1 cellular context compared by ENCODE assay signal in genomic region chr21:46635324-46636180, GRCh38.
TF ChIP-seq lines count a peak whose summit lies in the region.

PRMT2 (plus strand) TSS chr21:46635674; CDS start chr21:46636952, 1,278 bp downstream.

TF ChIP-seq in K562, 482 proteins besides CTCF, POLR2A, EP300 and RAD21 (continued from another document and continues in another):
- TF ChIP-seq MBD1 (CRISPR knock-in tag; IDR thresholded peaks at IDR 0.05), result no peak
- peak; percentile 34 for TF ChIP-seq CREB1 (IDR thresholded peaks at IDR 0.05)
- peak; percentile 50 for TF ChIP-seq CREB1 (CRISPR knock-in tag; IDR thresholded peaks at IDR 0.05)
- TF ChIP-seq E2F8 (IDR thresholded peaks at IDR 0.05; ENCODE audit: low read depth, partially characterized antibody), result peak; percentile 63
- TF ChIP-seq THRB (CRISPR knock-in tag; conservative IDR thresholded peaks at IDR 0.05), result peak; percentile 46; the same call in 1 of the 2 replicates
- peak; percentile 46; the same call in 1 of the 2 replicates for TF ChIP-seq ZNF143 (CRISPR knock-in tag; IDR thresholded peaks at IDR 0.05)
- TF ChIP-seq ZNF644 (tag; IDR thresholded peaks at IDR 0.05; ENCODE audit: low read depth), result no peak
- peak; percentile 76 for TF ChIP-seq CCNT2 (IDR thresholded peaks at IDR 0.05; ENCODE audit: borderline replicate concordance, extremely low read depth, insufficient read length, low read depth, low read length)
- peak; percentile 63 for TF ChIP-seq MYC (IDR thresholded peaks at IDR 0.05; ENCODE audit: low read depth, low read length)
- peak; percentile 83; the same call in 1 of the 2 replicates for TF ChIP-seq MYC (CRISPR knock-in tag; IDR thresholded peaks at IDR 0.05; ENCODE audit: borderline replicate concordance, low read depth)
- TF ChIP-seq FOXK2 (conservative IDR thresholded peaks at IDR 0.05 in 1 of 2, IDR thresholded peaks at IDR 0.05 in 1 of 2; ENCODE audit: low read depth in 2 of 2), result peak; percentile 5 to 15; a peak in 1 of 4 replicates
- no peak for TF ChIP-seq RFX1 (IDR thresholded peaks at IDR 0.05)
- peak; percentile 94 for TF ChIP-seq POLR2AphosphoS5 (IDR thresholded peaks at IDR 0.05; ENCODE audit: control insufficient read depth, insufficient read depth, low read depth, low read length)
- peak; percentile 87 for TF ChIP-seq GATAD2A (IDR thresholded peaks at IDR 0.05)
- 0 out of 2 replicates have a peak, but pooled peaks have one; percentile 19 for TF ChIP-seq ATF1 (CRISPR knock-in tag; IDR thresholded peaks at IDR 0.05)
- peak; percentile 77 for TF ChIP-seq ATF1 (tag; IDR thresholded peaks at IDR 0.05)
- 0 out of 2 replicates have a peak, but pooled peaks have one; percentile 38 for TF ChIP-seq ZNF133 (CRISPR knock-in tag; IDR thresholded peaks at IDR 0.05)
- no peak for TF ChIP-seq EHMT2 (IDR thresholded peaks at IDR 0.05)
- no peak for TF ChIP-seq ELF4 (CRISPR knock-in tag; IDR thresholded peaks at IDR 0.05)
- TF ChIP-seq HMGXB4 (CRISPR knock-in tag; IDR thresholded peaks at IDR 0.05), result peak; percentile 72; the same call in 1 of the 2 replicates
- TF ChIP-seq THAP7 (CRISPR knock-in tag; IDR thresholded peaks at IDR 0.05), result peak; percentile 89; the same call in 1 of the 2 replicates
- 0 out of 4 replicates have a peak, but pooled peaks of 1 of the 2 experiments have one; percentile 10 for TF ChIP-seq TRIM24 (IDR thresholded peaks at IDR 0.05)
- peak; percentile 94 for TF ChIP-seq STAT6 (CRISPR knock-in tag; IDR thresholded peaks at IDR 0.05)
- peak; percentile 9; the same call in 1 of the 2 replicates for TF ChIP-seq TEAD4 (IDR thresholded peaks at IDR 0.05; ENCODE audit: low read length)
- no peak for TF ChIP-seq TEAD4 (CRISPR knock-in tag; IDR thresholded peaks at IDR 0.05; ENCODE audit: borderline replicate concordance)
- TF ChIP-seq ZFPM2 (CRISPR knock-in tag; IDR thresholded peaks at IDR 0.05), result peak; percentile 83; the same call in 1 of the 2 replicates
- TF ChIP-seq TCF15 (CRISPR knock-in tag; IDR thresholded peaks at IDR 0.05), result no peak
- TF ChIP-seq ARID4B (CRISPR knock-in tag; IDR thresholded peaks at IDR 0.05), result peak; percentile 99
- peak; percentile 59; the same call in 1 of the 2 replicates for TF ChIP-seq ZBTB7A (IDR thresholded peaks at IDR 0.05; ENCODE audit: borderline replicate concordance, control insufficient read depth, low read depth, low read length)
- TF ChIP-seq NKRF (IDR thresholded peaks at IDR 0.05; ENCODE audit: borderline replicate concordance), result peak; percentile 97
- TF ChIP-seq CBX1 (IDR thresholded peaks at IDR 0.05; ENCODE audit: low read depth), result no peak; the same call in none of the 2 replicates
- peak; percentile 83 for TF ChIP-seq TBP (optimal IDR thresholded peaks at IDR 0.05; ENCODE audit: low read depth, low read length)
- peak; percentile 72 for TF ChIP-seq U2AF1 (optimal IDR thresholded peaks at IDR 0.05; ENCODE audit: low read depth, low read length)
